8 cellular contexts compared by ENCODE assay signal in genomic region chr11:67507891-67508485, GRCh38. TPM values are rescaled to one million over a fixed set of nuclear protein-coding genes. Genes with fewer than 3 reads are reported as not detected.
DNase-seq lines count a peak whose midpoint lies in the region; ATAC-seq, FAIRE-seq and TF ChIP-seq lines count a peak whose summit lies in the region.

CDK2AP2 (minus strand) TSS chr11:67508162; CDS start chr11:67508082, 80 bp downstream.

- TF ChIP-seq EP300 in H1 (IDR thresholded peaks at IDR 0.05; ENCODE audit: borderline replicate concordance in 1 of 2, low read depth in 2 of 2, low read length in 2 of 2) = no peak

- H3K23ac ChIP-seq in H1 (ENCODE audit: insufficient read length) (no peak within 1 kb of the TSS), mesenchymal stem cell (ENCODE audit: low read length in 2 of 2) (peak within 1 kb of the TSS in 1 of 2 experiments; percentile 23)

- H4K91ac ChIP-seq in H1 (replicated peaks; ENCODE audit: insufficient read length, low read length) (no peak within 1 kb of the TSS), mesenchymal stem cell (ENCODE audit: low read length) (peak within 1 kb of the TSS; percentile 44)

- H3K4me3 ChIP-seq in H1 (ENCODE audit: extremely low read depth in 1 of 4, insufficient read depth in 2 of 4, low read depth in 3 of 4, low read length in 4 of 4) (peak within 1 kb of the TSS; percentile 74 to 89 (median 86)), mesenchymal stem cell (ENCODE audit: insufficient read depth in 1 of 2, low read depth in 1 of 2, low read length in 2 of 2) (peak within 1 kb of the TSS; percentile 87 to 90)

- no peak within 1 kb of the TSS for H2BK15ac ChIP-seq in H1 (ENCODE audit: low read length)
- H2BK15ac ChIP-seq in mesenchymal stem cell (ENCODE audit: low read depth, poor library complexity, severe bottlenecking) = peak within 1 kb of the TSS; percentile 83

- H4K20me1 ChIP-seq in H1 (replicated peaks in 1 of 2; ENCODE audit: control insufficient read depth in 1 of 2, insufficient read depth in 2 of 2, low read length in 2 of 2) = peaks cover 3 to 11% of the 10 kb centered on the region in 2 experiments

- peak in 1 of 2 experiments; percentile 89; a peak in 2 of 3 replicates for TF ChIP-seq POLR2A in H1 (IDR thresholded peaks at IDR 0.05; ENCODE audit: control extremely low read depth in 1 of 2, low read depth in 2 of 2, low read length in 2 of 2)

- H3K79me2 ChIP-seq in H1 (ENCODE audit: control insufficient read depth in 1 of 2, insufficient read depth in 2 of 2, low read length in 2 of 2) = 0 out of 4 replicates have a peak, but pooled peaks cover 0 to 8% of the 10 kb centered on the region in 2 experiments

- H2AFZ ChIP-seq in H1 (ENCODE audit: low read length) (peak within 1 kb of the TSS; percentile 47; the same call in 1 of the 2 replicates), mesenchymal stem cell (ENCODE audit: low read depth, low read length) (peak within 1 kb of the TSS; percentile 94)

- H3K79me1 ChIP-seq in H1 (ENCODE audit: low read depth, low read length) (no peaks in the 10 kb centered on the region), mesenchymal stem cell (replicated peaks; ENCODE audit: low read length, poor library complexity, severe bottlenecking) (no peaks in the 10 kb centered on the region)

- H2AK5ac ChIP-seq in H1 (ENCODE audit: low read depth, low read length) = no peak within 1 kb of the TSS
- peak within 1 kb of the TSS; percentile 90 for H2AK5ac ChIP-seq in mesenchymal stem cell (ENCODE audit: low read length, severe bottlenecking)

- peak within 1 kb of the TSS; percentile 96 for H2BK5ac ChIP-seq in H1 (ENCODE audit: low read depth, low read length)
- H2BK5ac ChIP-seq in mesenchymal stem cell (ENCODE audit: low read depth, low read length, poor library complexity, severe bottlenecking) = peak within 1 kb of the TSS; percentile 60

- H3K9ac ChIP-seq in H1 (replicated peaks in 1 of 4; ENCODE audit: extremely low read depth in 1 of 4, low read depth in 3 of 4, low read length in 3 of 4) (peak within 1 kb of the TSS; percentile 72 to 87 (median 80)), mesenchymal stem cell (ENCODE audit: low read length) (peak within 1 kb of the TSS; percentile 94)

- H3K4me2 ChIP-seq in H1 (ENCODE audit: insufficient read depth in 1 of 2, low read depth in 2 of 2, low read length in 2 of 2) (peak within 1 kb of the TSS; percentile 66 to 84), mesenchymal stem cell (ENCODE audit: low read length, poor library complexity, severe bottlenecking) (peak within 1 kb of the TSS; percentile 75)

- peak within 1 kb of the TSS; percentile 99 for H3K18ac ChIP-seq in H1 (ENCODE audit: extremely low read depth, low read length)
- H3K18ac ChIP-seq in mesenchymal stem cell (ENCODE audit: low read depth in 1 of 2, low read length in 2 of 2) = peak within 1 kb of the TSS; percentile 87 to 90

- H3K14ac ChIP-seq in H1 (ENCODE audit: insufficient read length) (no peak within 1 kb of the TSS), mesenchymal stem cell (ENCODE audit: low read length in 2 of 2) (peak within 1 kb of the TSS in 1 of 2 experiments; percentile 95)

- 1% methylated on average over 53 of the region's 56 CpGs; no CpG with 5 or more reads in 1 of the 2 experiments for WGBS in H1 (ENCODE audit: extremely low coverage in 1 of 2, insufficient coverage in 1 of 2, insufficient read length in 1 of 2, insufficient replicate concordance in 2 of 2, low coverage in 1 of 2, low lambda C conversion rate in 2 of 2, missing lambda C conversion rate in 1 of 2), 2 experiments
- under 1% methylated on average over 56 of the region's 56 CpGs for WGBS in mesenchymal stem cell

- POLR2A ChIA-PET in H1 (lab: Charles Lee; ENCODE audit: partially characterized antibody) = interaction anchor here (0.8 to 1.0 kb wide), 4 partner anchors 9 to 43 kb away, joined by 3 to 5 read pairs (median 4); no protein-coding TSS in a partner anchor

- H3K27me3 ChIP-seq in H1 (replicated peaks in 1 of 4; ENCODE audit: control insufficient read depth in 3 of 4, extremely low read depth in 1 of 4, insufficient read depth in 3 of 4, low read length in 3 of 4) (peaks cover 0 to 11% (median 5%) of the 10 kb centered on the region in 4 experiments; a peak in 3 of 7 replicates), mesenchymal stem cell (ENCODE audit: control insufficient read depth in 1 of 2, insufficient read depth in 1 of 2, low read length in 2 of 2) (peaks cover 0 to 3% of the 10 kb centered on the region in 2 experiments)

- no peak within 1 kb of the TSS for H2BK120ac ChIP-seq in H1 (replicated peaks; ENCODE audit: low read depth, low read length)
- H2BK120ac ChIP-seq in mesenchymal stem cell (ENCODE audit: low read depth, low read length) = peak within 1 kb of the TSS; percentile 39

- H3K4ac ChIP-seq in H1 (replicated peaks; ENCODE audit: insufficient read length, low read depth, low read length) (no peak within 1 kb of the TSS), mesenchymal stem cell (ENCODE audit: low read depth in 1 of 2, low read length in 2 of 2) (peak within 1 kb of the TSS; percentile 39 to 84)

- H3K27ac ChIP-seq in H1 (ENCODE audit: low read depth, low read length) (peak within 1 kb of the TSS; percentile 88), mesenchymal stem cell (ENCODE audit: low read length, poor library complexity, severe bottlenecking) (peak within 1 kb of the TSS; percentile 76)

- peaks cover 23% of the 10 kb centered on the region for H3K23me2 ChIP-seq in H1 (ENCODE audit: low read depth, low read length)

- no peak for TF ChIP-seq RAD21 in H1 (IDR thresholded peaks at IDR 0.05 in 1 of 2, conservative IDR thresholded peaks at IDR 0.05 in 1 of 2; ENCODE audit: low read depth in 2 of 2, low read length in 2 of 2)

- peak; percentile 55 for ATAC-seq in GM21367 (IDR thresholded peaks at IDR 0.05; ENCODE audit: unreplicated experiment)

- H4K8ac ChIP-seq in H1 (ENCODE audit: extremely low read depth, insufficient read depth, low read length) = peak within 1 kb of the TSS; percentile 96
- H4K8ac ChIP-seq in mesenchymal stem cell (ENCODE audit: low read length) = peak within 1 kb of the TSS; percentile 89

- FAIRE-seq in HTR-8/SVneo (lab: Jason Lieb, UNC) (peak; percentile 100), H1 (lab: Jason Lieb, UNC) (no peak)

- peak within 1 kb of the TSS; percentile 85 for H3K56ac ChIP-seq in H1 (replicated peaks; ENCODE audit: insufficient read length, low read depth, low read length)

- CTCF ChIA-PET in H1 (lab: Charles Lee; ENCODE audit: partially characterized antibody) = interaction anchor here (1.2 kb wide), 1 partner anchor 151 kb away, joined by 4 read pairs; no protein-coding TSS in a partner anchor

- no peak for TF ChIP-seq CTCF in H1 (IDR thresholded peaks at IDR 0.05; ENCODE audit: control extremely low read depth in 1 of 3, insufficient read depth in 1 of 3, low read depth in 1 of 3, low read length in 3 of 3)

- H2BK12ac ChIP-seq in H1 (ENCODE audit: low read depth, low read length) = peak within 1 kb of the TSS; percentile 75; the same call in 1 of the 2 replicates
- peak within 1 kb of the TSS in 1 of 2 experiments; percentile 33 for H2BK12ac ChIP-seq in mesenchymal stem cell (ENCODE audit: low read length in 2 of 2)

- H3K4me1 ChIP-seq in H1 (replicated peaks in 1 of 4; ENCODE audit: control insufficient read depth in 3 of 4, insufficient read depth in 4 of 4, low read length in 3 of 4) (peaks cover 0 to 30% (median 10%) of the 10 kb centered on the region in 4 experiments; a peak in 6 of 7 replicates), mesenchymal stem cell (ENCODE audit: control insufficient read depth, insufficient read depth, low read depth, low read length) (peaks cover 36% of the 10 kb centered on the region)

- no peaks in the 10 kb centered on the region for H3K9me3 ChIP-seq in H1 (ENCODE audit: insufficient read depth in 2 of 2, low read depth in 1 of 2, low read length in 1 of 2)
- no peaks in the 10 kb centered on the region for H3K9me3 ChIP-seq in mesenchymal stem cell (ENCODE audit: control insufficient read depth, low read length)

- H3K36me3 ChIP-seq in H1 (ENCODE audit: control insufficient read depth in 2 of 4, insufficient read depth in 4 of 4, low read length in 3 of 4) (no peaks in the 10 kb centered on the region), mesenchymal stem cell (ENCODE audit: control insufficient read depth in 1 of 2, insufficient read depth in 2 of 2, low read depth in 1 of 2, low read length in 2 of 2) (peaks cover 0 to 20% of the 10 kb centered on the region in 2 experiments)

- H4K5ac ChIP-seq in H1 (ENCODE audit: insufficient read length, low read depth, low read length) = peak within 1 kb of the TSS; percentile 87

- DNase-seq in COLO829 (ENCODE audit: low spot score) = peak; percentile 96
- peak; percentile 100 for DNase-seq in HTR-8/SVneo (ENCODE audit: insufficient read length, low spot score)
- DNase-seq in NOMO-1 treated with dmso at 0.1 percent for 144 hours (lab: John Stamatoyannopoulos, UW; ENCODE audit: unreplicated experiment) = peak; percentile 97
- DNase-seq in activated CD8-positive, alpha-beta memory T cell treated with anti-CD3 and anti-CD28 coated beads for 48 hours (ENCODE audit: low read depth in 2 of 3, low spot score in 2 of 3) = peak; percentile 92 to 96 (median 95)
- DNase-seq in H1 (ENCODE audit: low read depth in 1 of 2, low spot score in 2 of 2) = peak; percentile 98 to 99
- peak; percentile 100 for DNase-seq in mesenchymal stem cell
- peak; percentile 95 for DNase-seq in stimulated activated CD8-positive, alpha-beta memory T cell treated with anti-CD3 and anti-CD28 coated beads, Interleukin-12 subunit alpha, Interleukin-12 subunit beta, amount 100 ng/mL, for 4 hours (ENCODE audit: low read depth)

- no peak within 1 kb of the TSS for H2BK20ac ChIP-seq in H1 (ENCODE audit: low read length)

TF ChIP-seq in H1, 55 proteins besides CTCF, POLR2A, EP300 and RAD21 (continues in another document):
- TF ChIP-seq BCL11A (IDR thresholded peaks at IDR 0.05; ENCODE audit: low read depth in 2 of 2, low read length in 2 of 2) = no peak
- TF ChIP-seq TBP (IDR thresholded peaks at IDR 0.05; ENCODE audit: low read depth, low read length) = peak; percentile 69
- no peak for TF ChIP-seq CBX8 (IDR thresholded peaks at IDR 0.05; ENCODE audit: borderline replicate concordance, low read depth, low read length)
- TF ChIP-seq SIN3A (conservative IDR thresholded peaks at IDR 0.05 in 1 of 2, IDR thresholded peaks at IDR 0.05 in 1 of 2; ENCODE audit: low read depth in 1 of 2, low read length in 2 of 2) = peak in 1 of 2 experiments; percentile 34; a peak in 1 of 4 replicates
- peak; percentile 94 for TF ChIP-seq CHD2 (IDR thresholded peaks at IDR 0.05; ENCODE audit: low read length)

RNA-seq across cellular contexts. Expression of gene CDK2AP2, which starts in this region (rescaled TPM):
- 47.3 and 49.6 TPM in 2 replicates for total RNA-seq in H1 (2021; fragmentation: NEBNext Ultra II Directional; extraction: Animal tissue kit (Norgen Biotek cat#: 25700))
- 65.1 and 89.6 TPM in 2 replicates for polyA plus RNA-seq in H1 (2011; rRNA removed)
- 33.8 TPM for polyA plus RNA-seq in H1 (2011; cell fraction: cytosol; rRNA removed)
- 39.1 TPM for polyA plus RNA-seq in H1 (2011; cell fraction: nucleus; rRNA removed)
- polyA plus RNA-seq in H1 (2012, experiment 1 of 2) = 37.4 to 52.9 TPM (median 45.6 TPM) in 4 replicates
- polyA plus RNA-seq in H1 (2012, experiment 2 of 2) = 65.6 TPM
- polyA plus RNA-seq in H1 (2013, experiment 1 of 2) = 35.4 TPM
- polyA plus RNA-seq in H1 (2013, experiment 2 of 2) = 38.4 TPM
- 12.5 and 16.2 TPM in 2 replicates for polyA minus RNA-seq in H1 (2011; rRNA and poly(A)+ RNA removed)
- 28.0 TPM for polyA minus RNA-seq in H1 (2011; cell fraction: cytosol; rRNA and poly(A)+ RNA removed)
- 25.7 TPM for polyA minus RNA-seq in H1 (2011; cell fraction: nucleus; rRNA and poly(A)+ RNA removed)
- 40.4 TPM for polyA plus RNA-seq in mesenchymal stem cell (2013, experiment 1 of 2)
- 38.7 TPM for polyA plus RNA-seq in mesenchymal stem cell (2013, experiment 2 of 2)

Comparison
In these comparisons a context has a peak if more than half of its experiments do, and no peak if none do; other contexts are left out.
1. Peak in every context shown above with its lines: DNase-seq, ATAC-seq, H3K4me3 ChIP-seq and H3K27ac ChIP-seq.